In the genomic region with DNA sequence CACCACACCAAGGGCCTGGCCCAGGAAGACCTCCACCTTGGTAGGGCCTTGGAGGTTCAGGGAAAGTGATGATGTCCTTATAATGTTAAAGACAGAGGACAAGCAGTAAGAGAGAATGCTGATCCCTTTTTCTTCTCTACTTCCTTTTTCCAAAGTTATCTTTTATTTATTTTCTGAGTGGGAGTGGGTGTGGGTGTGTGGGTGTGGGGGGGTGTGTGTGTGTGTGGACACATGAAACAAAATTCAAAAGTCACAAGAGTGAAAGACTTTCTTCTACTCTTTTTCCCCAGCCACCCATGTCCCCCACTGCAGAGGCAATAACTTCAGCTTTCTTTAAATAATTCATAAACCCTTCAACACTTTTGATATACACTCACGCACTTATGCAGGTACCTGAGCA, we compare ENCODE assay signal across 34 cellular contexts.
"Had no signal": no experiment of that assay in that cellular context is flagged by ENCODE, and none has a peak within 500 bp of the region (broad histone marks: within the 10 kb centered on the region; RNA-seq: fewer than 3 reads in every experiment).

No MANE protein-coding gene starts in this region.

- H3K27me3 ChIP-seq: MG63 had no signal

- H3K4me3 ChIP-seq: MG63 had no signal

- DNase-seq: Karpas-422, Kasumi-1, MG63, MM.1S, MV-4-11, NCI-H1048, NCI-H1092, NCI-H1092 treated with DMSO at 0.1 percent for 48 hours, NCI-H1105, NCI-H1417, NCI-H1417 treated with DMSO at 0.1 percent for 48 hours, NCI-H1436, NCI-H1436 treated with DMSO at 0.1 percent for 48 hours, NCI-H146, NCI-H1694, NCI-H1694 treated with DMSO at 0.1 percent for 48 hours, NCI-H187, NCI-H187 treated with DMSO at 0.1 percent for 48 hours, NCI-H1930, NCI-H2029, NCI-H2029 treated with DMSO at 0.1 percent for 48 hours, NCI-H2081, NCI-H2081 treated with DMSO at 0.1 percent for 48 hours, NCI-H2107, NCI-H2171, NCI-H2171 treated with DMSO at 0.1 percent for 48 hours, NCI-H2227 treated with DMSO at 0.1 percent for 48 hours, NCI-H226, NCI-H345, NCI-H446, NCI-H446 treated with DMSO at 0.1 percent for 48 hours, NCI-H510A, NCI-H510A treated with DMSO at 0.1 percent for 48 hours, NCI-H524 had no signal

- H3K9me3 ChIP-seq: MG63 had no signal

- H3K36me3 ChIP-seq: MG63 had no signal
